30 cellular contexts compared by ENCODE assay signal in genomic region chr12:46318037-46318436, GRCh38.
"Had no signal": no experiment of that assay in that cellular context is flagged by ENCODE, and none has a peak within 500 bp of the region (broad histone marks: within the 10 kb centered on the region; RNA-seq: fewer than 3 reads in every experiment).

No MANE protein-coding gene starts in this region.

- H3K27ac Mint-ChIP-seq: activated CD4-positive, alpha-beta T cell treated with anti-CD3 and anti-CD28 coated beads, Interleukin-2, amount 10 ng/mL, durations not matched to agents 24 days and 14 days; activated CD8-positive, alpha-beta T cell treated with anti-CD3 and anti-CD28 coated beads for 36 hours; activated naive CD8-positive, alpha-beta T cell treated with anti-CD3 and anti-CD28 coated beads for 36 hours; activated T-cell treated with anti-CD3 and anti-CD28 coated beads, Interleukin-2, amount 50 U/mL, for 72 hours; activated T-helper 17 cell treated with anti-CD3 and anti-CD28 coated beads, Interleukin-2, amount 50 U/mL, for 72 hours had no signal

- H3K27me3 Mint-ChIP-seq: activated naive CD8-positive, alpha-beta T cell treated with anti-CD3 and anti-CD28 coated beads for 36 hours had no signal

- H3K9me3 Mint-ChIP-seq: activated CD8-positive, alpha-beta T cell treated with anti-CD3 and anti-CD28 coated beads for 36 hours had no signal

- H3K4me3 Mint-ChIP-seq: activated CD4-positive, alpha-beta T cell treated with anti-CD3 and anti-CD28 coated beads, Interleukin-2, amount 10 ng/mL, durations not matched to agents 24 days and 14 days; activated CD8-positive, alpha-beta T cell treated with anti-CD3 and anti-CD28 coated beads for 36 hours; activated naive CD8-positive, alpha-beta T cell treated with anti-CD3 and anti-CD28 coated beads for 36 hours; activated T-cell treated with anti-CD3 and anti-CD28 coated beads, Interleukin-2, amount 50 U/mL, for 72 hours; activated T-helper 17 cell treated with anti-CD3 and anti-CD28 coated beads, Interleukin-2, amount 50 U/mL, for 72 hours had no signal

- ATAC-seq: activated CD8-positive, alpha-beta T cell treated with anti-CD3 and anti-CD28 coated beads for 36 hours; activated T-cell treated with anti-CD3 and anti-CD28 coated beads, Interleukin-2, amount 50 U/mL, for 72 hours; activated T-helper 17 cell treated with anti-CD3 and anti-CD28 coated beads, Interleukin-2, amount 50 U/mL, for 72 hours; Panc1 had no signal

- H3K4me1 Mint-ChIP-seq: activated CD4-positive, alpha-beta T cell treated with anti-CD3 and anti-CD28 coated beads, Interleukin-2, amount 10 ng/mL, durations not matched to agents 24 days and 14 days; activated naive CD8-positive, alpha-beta T cell treated with anti-CD3 and anti-CD28 coated beads for 36 hours; activated T-helper 17 cell treated with anti-CD3 and anti-CD28 coated beads, Interleukin-2, amount 50 U/mL, for 72 hours had no signal

- DNase-seq: activated CD4-positive, alpha-beta T cell treated with anti-CD3 and anti-CD28 coated beads, Interleukin-2, amount 10 ng/mL, durations not matched to agents 24 days and 14 days; activated CD4-positive, alpha-beta T cell treated with anti-CD3 and anti-CD28 coated beads, Interleukin-2, amount 50 U/mL, for 4 hours; activated CD8-positive, alpha-beta T cell treated with anti-CD3 and anti-CD28 coated beads for 36 hours; activated effector memory CD4-positive, alpha-beta T cell treated with anti-CD3 and anti-CD28 coated beads, Interleukin-2, amount 50 U/mL, for 16 hours; activated naive CD4-positive, alpha-beta T cell; activated naive CD4-positive, alpha-beta T cell treated with anti-CD3 and anti-CD28 coated beads, Interleukin-2, amount 50 U/mL, for 16 hours; activated naive CD8-positive, alpha-beta T cell treated with anti-CD3 and anti-CD28 coated beads for 36 hours; activated T-cell treated with anti-CD3 and anti-CD28 coated beads, Interleukin-2, amount 50 U/mL, for 1 hour; activated T-cell treated with anti-CD3 and anti-CD28 coated beads, Interleukin-2, amount 50 U/mL, for 72 hours; amniotic stem cell; aorta; brain microvascular endothelial cell; central memory CD4-positive, alpha-beta T cell; NCI-H1048; NCI-H1105 treated with DMSO at 0.1 percent for 48 hours; NCI-H1436; NCI-H1694; NCI-H2029 treated with DMSO at 0.1 percent for 48 hours; NCI-H2171 treated with DMSO at 0.1 percent for 48 hours; NCI-H2227 treated with DMSO at 0.1 percent for 48 hours; NCI-H446; NCI-H510A treated with DMSO at 0.1 percent for 48 hours; NCI-H526 treated with DMSO at 0.1 percent for 48 hours; NCI-H82; SHP77; SJCRH30; T1000; WERI-Rb-1 had no signal
